In the genomic region with DNA sequence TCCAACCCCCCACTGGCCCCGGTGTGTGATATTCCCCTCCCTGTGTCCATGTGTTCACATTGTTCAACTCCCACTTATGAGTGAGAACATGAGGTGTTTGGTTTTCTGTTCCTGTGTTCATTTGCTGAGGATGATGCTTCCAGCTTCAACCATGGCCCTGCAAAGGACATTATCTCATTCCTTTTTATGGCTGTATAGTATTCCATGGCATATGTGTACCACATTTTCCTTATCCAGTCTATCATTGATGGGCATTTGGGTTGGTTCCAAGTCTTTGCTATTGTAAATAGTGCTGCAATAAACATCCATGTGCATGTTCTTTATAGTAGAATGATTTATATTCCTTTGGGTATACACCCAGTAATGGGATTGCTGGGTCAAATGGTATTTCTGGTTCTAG, we compare ENCODE assay signal across 2 cellular contexts. TPM values are rescaled to one million over a fixed set of nuclear protein-coding genes. Genes with fewer than 3 reads are reported as not detected.
"Had no signal": no experiment of that assay in that cellular context is flagged by ENCODE, and none has a peak within 500 bp of the region (broad histone marks: within the 10 kb centered on the region; RNA-seq: fewer than 3 reads in every experiment).

No MANE protein-coding gene starts in this region.

RNA-seq across cellular contexts. Expression of a gene that starts 10.5 kb away (rescaled TPM):
- total RNA-seq: G401, GM12878 had no signal
- polyA plus RNA-seq: GM12878 had no signal
